Comparison of ENCODE assay signal across 21 cellular contexts in genomic region chr17:4469552-4469951, GRCh38. TPM values are rescaled to one million over a fixed set of nuclear protein-coding genes. Genes with fewer than 3 reads are reported as not detected.
A peak's percentile ranks its signal among the peaks of the same experiment; 100 is the strongest.
DNase-seq lines count a peak whose midpoint lies in the region; ATAC-seq, FAIRE-seq and TF ChIP-seq lines count a peak whose summit lies in the region.
"Had no signal": no experiment of that assay in that cellular context is flagged by ENCODE, and none has a peak within 500 bp of the region (broad histone marks: within the 10 kb centered on the region; RNA-seq: fewer than 3 reads in every experiment).

No MANE protein-coding gene starts in this region.

- no peak overlapping the region for H2AFZ ChIP-seq in K562 (ENCODE audit: low read depth, low read length)
- H2AFZ ChIP-seq: GM23338 had no signal

- H3K27me3 Mint-ChIP-seq in chondrocyte (ENCODE audit: low read depth) = peaks cover 6% of the 10 kb centered on the region
- H3K27me3 Mint-ChIP-seq: CD4-positive, alpha-beta T cell had no signal

- no peak for TF ChIP-seq RAD21 in A549 (conservative IDR thresholded peaks at IDR 0.05 in 1 of 2, IDR thresholded peaks at IDR 0.05 in 1 of 2)
- no peak for TF ChIP-seq RAD21 in K562 (CRISPR knock-in tag; conservative IDR thresholded peaks at IDR 0.05 in 1 of 2, IDR thresholded peaks at IDR 0.05 in 1 of 2)

- TF ChIP-seq CTCF in A549 (IDR thresholded peaks at IDR 0.05) = no peak
- TF ChIP-seq CTCF in K562 (IDR thresholded peaks at IDR 0.05 in 2 of 3, conservative IDR thresholded peaks at IDR 0.05 in 1 of 3; ENCODE audit: insufficient read depth in 2 of 3, low read depth in 1 of 3, low read length in 3 of 3) = no peak
- no peak for TF ChIP-seq CTCF in gastrocnemius medialis (IDR thresholded peaks at IDR 0.05 in 4 of 5, conservative IDR thresholded peaks at IDR 0.05 in 1 of 5)
- TF ChIP-seq CTCF in chondrocyte (IDR thresholded peaks at IDR 0.05) = no peak

- H3K4me3 ChIP-seq in A549 (no peak overlapping the region), K562 (no peak overlapping the region), gastrocnemius medialis (no peak overlapping the region)
- H3K4me3 ChIP-seq: GM23338 had no signal

- no peaks in the 10 kb centered on the region for H3K9me3 ChIP-seq in A549
- H3K9me3 ChIP-seq in K562 (replicated peaks; ENCODE audit: control insufficient read depth, insufficient read depth, low read depth, low read length) = no peaks in the 10 kb centered on the region
- H3K9me3 ChIP-seq in gastrocnemius medialis = no peaks in the 10 kb centered on the region
- H3K9me3 ChIP-seq: Caco-2 had no signal

- WGBS in A549 (ENCODE audit: missing lambda C conversion rate) = 80% methylated on average over 12 of the region's 12 CpGs
- 8% methylated on average over 7 of the region's 12 CpGs for WGBS in K562 (ENCODE audit: insufficient coverage, low coverage, missing lambda C conversion rate)

- no peak for ATAC-seq in A549
- no peak for ATAC-seq in K562
- peak; percentile 96 for ATAC-seq in gastrocnemius medialis
- no peak for ATAC-seq in HG03039 (IDR thresholded peaks at IDR 0.05; ENCODE audit: unreplicated experiment)
- ATAC-seq: GM23338 had no signal

- no peak overlapping the region for H3K27ac Mint-ChIP-seq in chondrocyte (ENCODE audit: unreplicated experiment)
- H3K27ac Mint-ChIP-seq: CD4-positive, alpha-beta T cell; GM23338 had no signal

- TF ChIP-seq POLR2A in A549 (IDR thresholded peaks at IDR 0.05; ENCODE audit: low read length) = no peak
- no peak for TF ChIP-seq POLR2A in K562 (conservative IDR thresholded peaks at IDR 0.05)
- no peak for TF ChIP-seq POLR2A in gastrocnemius medialis (IDR thresholded peaks at IDR 0.05)

- H3K27me3 ChIP-seq in K562 (ENCODE audit: control insufficient read depth in 2 of 2, insufficient read depth in 2 of 2, low read length in 2 of 2) = peaks cover 8 to 26% of the 10 kb centered on the region in 2 experiments
- H3K27me3 ChIP-seq in gastrocnemius medialis = no peaks in the 10 kb centered on the region

- CTCF ChIA-PET in A549 (lab: Yijun Ruan, JAX) (interaction anchor here (1.0 to 1.8 kb wide), 4 partner anchors 12 to 29 kb away, joined by 3 to 4 read pairs (median 4); partner anchors contain the start of gene SPNS2), K562 (lab: Yijun Ruan, JAX; ENCODE audit: low intra/inter-chr PET ratio) (no interaction called here)

- no peak for TF ChIP-seq EP300 in A549 (IDR thresholded peaks at IDR 0.05)
- no peak for TF ChIP-seq EP300 in K562 (IDR thresholded peaks at IDR 0.05; ENCODE audit: low read length)

- BruUV-seq in K562 (replicated peaks; lab: Mats Ljungman, UMichigan) = no TSS peak

- POLR2A ChIA-PET in A549 (lab: Yijun Ruan, JAX) = no interaction called here
- POLR2A ChIA-PET in K562 (lab: Yijun Ruan, JAX) = interaction anchor here (0.9 kb wide), 1 partner anchor 31 kb away, joined by 3 read pairs; no protein-coding TSS in a partner anchor

- intact Hi-C loops in K562 (cut with micrococcal nuclease) = no loop called here
- intact Hi-C loops in gastrocnemius medialis (cut with DNase I; ENCODE audit: low total_unique reads) = no loop called here

- H3K4me1 ChIP-seq in A549 (no peaks in the 10 kb centered on the region), K562 (replicated peaks in 1 of 2; ENCODE audit: control insufficient read depth in 2 of 2, insufficient read depth in 2 of 2, low read length in 2 of 2) (no peaks in the 10 kb centered on the region; a peak in 1 of 5 replicates), gastrocnemius medialis (peaks cover 8 to 11% of the 10 kb centered on the region in 2 donors)
- H3K4me1 ChIP-seq: Caco-2 had no signal

- H4K20me1 ChIP-seq in K562 (replicated peaks; ENCODE audit: control insufficient read depth, insufficient read depth, low read length) = no peaks in the 10 kb centered on the region

- peak; percentile 13 for FAIRE-seq in A549 (lab: Jason Lieb, UNC)
- FAIRE-seq in K562 (lab: Jason Lieb, UNC) = no peak
- FAIRE-seq: A204.1, D721Med, GM12892, GM18507, H54, HTR-8/SVneo had no signal

- H3K4me2 ChIP-seq in A549 (no peak overlapping the region), K562 (ENCODE audit: insufficient read depth, low read length) (no peak overlapping the region)
- H3K4me2 ChIP-seq: GM23338 had no signal

- H3K36me3 Mint-ChIP-seq in chondrocyte (ENCODE audit: low read depth) = no peaks in the 10 kb centered on the region

- no peak overlapping the region for H3K9ac ChIP-seq in K562 (ENCODE audit: insufficient read depth in 1 of 2, low read depth in 2 of 2, low read length in 2 of 2)

- no peak overlapping the region for H3K4me3 Mint-ChIP-seq in chondrocyte (ENCODE audit: unreplicated experiment)
- H3K4me3 Mint-ChIP-seq: CD4-positive, alpha-beta T cell; GM23338 had no signal

- no peaks in the 10 kb centered on the region for H3K36me3 ChIP-seq in K562 (ENCODE audit: control insufficient read depth, insufficient read depth, low read length)
- no peaks in the 10 kb centered on the region for H3K36me3 ChIP-seq in gastrocnemius medialis

- no peaks in the 10 kb centered on the region for H3K4me1 Mint-ChIP-seq in chondrocyte (ENCODE audit: low read depth)
- H3K4me1 Mint-ChIP-seq: GM23338 had no signal

- H3K27ac ChIP-seq in A549 = no peak overlapping the region
- H3K27ac ChIP-seq in K562 (ENCODE audit: extremely low read depth, low read depth, low read length) = no peak overlapping the region
- peak overlapping the region; percentile 25 to 72 (median 44) for H3K27ac ChIP-seq in gastrocnemius medialis
- H3K27ac ChIP-seq: C4-2B had no signal

- in situ Hi-C loops in K562 (cut with MboI) (no loop called here), gastrocnemius medialis (cut with MboI; ENCODE audit: low sequenced_read_pairs in 4 of 4) (loop anchor here in 1 of 4 donors (25.0 kb wide), 1 partner anchor 93 kb away; the partner anchor contains the start of genes GGT6 and MYBBP1A)

- DNase-seq in A549 (ENCODE audit: low read depth in 1 of 2, low spot score in 1 of 2) (no peak), K562 (ENCODE audit: extremely low read depth in 1 of 4, low spot score in 3 of 4) (no peak), left kidney (ENCODE audit: low read depth, low spot score) (peak; percentile 45), gastrocnemius medialis (peak; percentile 58 to 67), chondrocyte (ENCODE audit: low spot score) (no peak)
- DNase-seq: AML-193; Caco-2; CD4-positive, alpha-beta T cell; GDM1; HCEC 1CT; IMR-90 had no signal

- H3K9me3 Mint-ChIP-seq in chondrocyte (ENCODE audit: low read depth) = no peaks in the 10 kb centered on the region
- H3K9me3 Mint-ChIP-seq: CD4-positive, alpha-beta T cell; GM23338 had no signal

- H3K9me1 ChIP-seq in K562 (ENCODE audit: control insufficient read depth, insufficient read depth, low read length) = no peaks in the 10 kb centered on the region

- H3K79me2 ChIP-seq in K562 (ENCODE audit: control insufficient read depth, insufficient read depth, low read length) = no peaks in the 10 kb centered on the region

RNA-seq across cellular contexts. Expression of gene SPNS2, which starts 29.1 kb away (rescaled TPM):
- polyA plus RNA-seq in A549 (2011; rRNA removed) (0.25 and 0.27 TPM in 2 replicates), A549 (2017; fragmentation: RNase III; extraction: RNeasy Plus Mini Kit Qiagen cat#74134 plus additional on column Dnase treatment) (0.13 to 0.46 TPM (median 0.38 TPM) in 3 replicates), K562 (2011; rRNA removed) (0.06 TPM in 1 of 2 replicates, not detected in the other), K562 (2014; fragmentation: Illumina TruSeq; extraction: Trizol) (not detected in 2 replicates), K562 (2014; fragmentation: Nextera tagmentation; extraction: Ambion mirVana) (not detected), K562 (2014; rRNA removed) (not detected in 2 replicates)
- 0.03 and 0.09 TPM in 2 replicates for polyA plus RNA-seq in A549 (2012; cell fraction: cytosol; rRNA removed)
- polyA plus RNA-seq in A549 (2012; cell fraction: nucleus; rRNA removed) = 0.05 and 0.11 TPM in 2 replicates
- polyA minus RNA-seq in A549 (2011; rRNA and poly(A)+ RNA removed) = 0.29 and 1.3 TPM in 2 replicates
- not detected in 2 replicates for total RNA-seq in K562 (2011; cell fraction: chromatin; rRNA removed; ENCODE audit: low replicate concordance)
- total RNA-seq in K562 (2011; cell fraction: nucleolus; rRNA removed) = not detected in 2 replicates
- not detected in 2 replicates for total RNA-seq in K562 (2011; cell fraction: nucleoplasm; rRNA removed)
- total RNA-seq in K562 (2014; rRNA removed) (not detected in 2 replicates), K562 (2014; rRNA removed; fragmentation: Illumina TruSeq; extraction: Trizol) (not detected in 2 replicates), K562 (2015; rRNA removed; fragmentation: Illumina TruSeq; extraction: Trizol) (not detected in 2 replicates), K562 (2021) (0.07 TPM in 1 of 2 replicates, not detected in the other), gastrocnemius medialis (1 to 10 TPM; 2.7 to 6.2 (median 4.2) TPM), chondrocyte (0.70 to 0.87 TPM in 2 of 3 replicates, not detected in the other)
- 0.03 and 0.07 TPM in 2 replicates for polyA plus RNA-seq in K562 (2011; cell fraction: cytosol; rRNA removed)
- not detected in 2 replicates for polyA plus RNA-seq in K562 (2011; cell fraction: nucleus; rRNA removed)
- polyA plus RNA-seq in K562 (2012) = 0.12 and 0.76 TPM in 2 replicates
- polyA minus RNA-seq in K562 (2011; rRNA and poly(A)+ RNA removed) = not detected in 2 replicates
- polyA minus RNA-seq in K562 (2011; cell fraction: cytosol; rRNA and poly(A)+ RNA removed) = not detected in 2 replicates
- polyA minus RNA-seq in K562 (2011; cell fraction: nucleus; rRNA and poly(A)+ RNA removed) = not detected in 2 replicates
- polyA plus RNA-seq: BJ, IMR-90 had no signal

RNA-seq across cellular contexts. Expression of gene SPNS3, which starts 35.8 kb away (rescaled TPM):
- polyA plus RNA-seq in A549 (2011; rRNA removed) (not detected in 2 replicates), A549 (2017; fragmentation: RNase III; extraction: RNeasy Plus Mini Kit Qiagen cat#74134 plus additional on column Dnase treatment) (not detected in 3 replicates), K562 (2011; rRNA removed) (not detected in 2 replicates), K562 (2014; fragmentation: Illumina TruSeq; extraction: Trizol) (not detected in 2 replicates), K562 (2014; fragmentation: Nextera tagmentation; extraction: Ambion mirVana) (not detected), K562 (2014; rRNA removed) (0.05 TPM in 1 of 2 replicates, not detected in the other)
- 0.03 TPM in 1 of 2 replicates, not detected in the other for polyA plus RNA-seq in A549 (2012; cell fraction: cytosol; rRNA removed)
- 0.02 TPM in 1 of 2 replicates, not detected in the other for polyA plus RNA-seq in A549 (2012; cell fraction: nucleus; rRNA removed)
- polyA minus RNA-seq in A549 (2011; rRNA and poly(A)+ RNA removed) = not detected in 2 replicates
- not detected in 2 replicates for total RNA-seq in K562 (2011; cell fraction: chromatin; rRNA removed; ENCODE audit: low replicate concordance)
- not detected in 2 replicates for total RNA-seq in K562 (2011; cell fraction: nucleolus; rRNA removed)
- total RNA-seq in K562 (2011; cell fraction: nucleoplasm; rRNA removed) = not detected in 2 replicates
- total RNA-seq in K562 (2014; rRNA removed) (not detected in 2 replicates), K562 (2014; rRNA removed; fragmentation: Illumina TruSeq; extraction: Trizol) (not detected in 2 replicates), K562 (2015; rRNA removed; fragmentation: Illumina TruSeq; extraction: Trizol) (not detected in 2 replicates), K562 (2021) (not detected in 2 replicates), gastrocnemius medialis (not detected), chondrocyte (not detected in 3 replicates)
- not detected in 2 replicates for polyA plus RNA-seq in K562 (2011; cell fraction: cytosol; rRNA removed)
- polyA plus RNA-seq in K562 (2011; cell fraction: nucleus; rRNA removed) = not detected in 2 replicates
- 0.12 TPM in 1 of 2 replicates, not detected in the other for polyA plus RNA-seq in K562 (2012)
- polyA minus RNA-seq in K562 (2011; rRNA and poly(A)+ RNA removed) = not detected in 2 replicates
- not detected in 2 replicates for polyA minus RNA-seq in K562 (2011; cell fraction: cytosol; rRNA and poly(A)+ RNA removed)
- polyA minus RNA-seq in K562 (2011; cell fraction: nucleus; rRNA and poly(A)+ RNA removed) = not detected in 2 replicates
- total RNA-seq: Caco-2, GM23338 had no signal
- polyA plus RNA-seq: BJ, GM23338, IMR-90 had no signal

Comparison
In these comparisons a context has a peak if more than half of its experiments do, and no peak if none do; other contexts are left out.
1. ATAC-seq: peak in gastrocnemius medialis (2 of 2); none in A549 (0 of 2), K562 (single experiment) and HG03039 (single experiment).
2. DNase-seq: peak in left kidney (single experiment) and gastrocnemius medialis (2 of 2); none in A549 (0 of 2), K562 (0 of 4) and chondrocyte (single experiment).
3. H3K27ac ChIP-seq: peak in gastrocnemius medialis (4 of 4); none in A549 (0 of 2) and K562 (single experiment).